ENCODE assay signal across 20 cellular contexts in genomic region chr11:66322732-66323427, GRCh38. TPM values are rescaled to one million over a fixed set of nuclear protein-coding genes. Genes with fewer than 3 reads are reported as not detected.
DNase-seq lines count a peak whose midpoint lies in the region; ATAC-seq, FAIRE-seq and TF ChIP-seq lines count a peak whose summit lies in the region.
"Had no signal": no experiment of that assay in that cellular context is flagged by ENCODE, and none has a peak within 500 bp of the region (broad histone marks: within the 10 kb centered on the region; RNA-seq: fewer than 3 reads in every experiment).

No MANE protein-coding gene starts in this region.

- peaks cover 51 to 66% (median 52%) of the 10 kb centered on the region in 3 donors for H3K4me1 Mint-ChIP-seq in CD8-positive, alpha-beta memory T cell

- POLR2A ChIA-PET in CD8-positive, alpha-beta memory T cell (lab: Charles Lee): interaction anchor here (1.9 kb wide), 1 partner anchor 11 kb away, joined by 11 read pairs; no protein-coding TSS in a partner anchor
- POLR2A ChIA-PET in K562 (lab: Yijun Ruan, JAX): interaction anchor here (0.7 to 1.4 kb wide), 2 partner anchors 10 to 19 kb away, joined by 3 to 9 read pairs; no protein-coding TSS in a partner anchor

- no peaks in the 10 kb centered on the region for H3K79me2 ChIP-seq in K562 (ENCODE audit: control insufficient read depth, insufficient read depth, low read length)

- ATAC-seq in K562 (no peak), gastrocnemius medialis (peak; percentile 33 to 54), GM19023 (IDR thresholded peaks at IDR 0.05; ENCODE audit: unreplicated experiment) (no peak)
- ATAC-seq: esophagus mucosa had no signal

- no peak overlapping the region for H3K9ac ChIP-seq in K562 (ENCODE audit: insufficient read depth in 1 of 2, low read depth in 2 of 2, low read length in 2 of 2)
- H3K9ac ChIP-seq: KMS-11 had no signal

- no peak for DNase-seq in CD8-positive, alpha-beta memory T cell
- DNase-seq in K562 (ENCODE audit: extremely low read depth in 1 of 4, low spot score in 3 of 4) (peak in 1 of 4 experiments; percentile 44), right atrium auricular region (ENCODE audit: low spot score) (peak; percentile 83), gastrocnemius medialis (peak in 1 of 2 donors; percentile 65), HuH-7 (ENCODE audit: low spot score) (no peak), H54 (ENCODE audit: insufficient read length, low spot score) (no peak)
- DNase-seq in central memory CD4-positive, alpha-beta T cell: no peak
- DNase-seq: activated B cell treated with CpG ODN at 0.5 μM for 24 hours; activated CD8-positive, alpha-beta memory T cell treated with anti-CD3 and anti-CD28 coated beads, Interleukin-2, amount 50 U/mL, for 48 hours; CD4-positive, alpha-beta memory T cell; GDM1; NCI-H146; NCI-H510A treated with DMSO at 0.1 percent for 48 hours; PC-9; stimulated activated CD4-positive, alpha-beta T cell treated with anti-CD3 and anti-CD28 coated beads, Interleukin-4, amount 100 ng/mL, for 1 hour had no signal

- H2AFZ ChIP-seq in K562 (ENCODE audit: low read depth, low read length): peak overlapping the region; percentile 87
- H2AFZ ChIP-seq: PC-9 had no signal

- H3K9me3 Mint-ChIP-seq in CD8-positive, alpha-beta memory T cell: peaks cover 0 to 4% (median 0%) of the 10 kb centered on the region in 5 donors
- H3K9me3 Mint-ChIP-seq: activated B cell treated with CpG ODN at 0.5 μM for 24 hours had no signal

- no TSS peak for BruUV-seq in K562 (replicated peaks; lab: Mats Ljungman, UMichigan)

- FAIRE-seq in K562 (lab: Jason Lieb, UNC) (no peak), H54 (lab: Jason Lieb, UNC) (no peak)
- FAIRE-seq: GM18507 had no signal

- no peaks in the 10 kb centered on the region for H3K9me3 ChIP-seq in CD8-positive, alpha-beta memory T cell (ENCODE audit: low read length)
- H3K9me3 ChIP-seq in K562 (replicated peaks; ENCODE audit: control insufficient read depth, insufficient read depth, low read depth, low read length) (no peaks in the 10 kb centered on the region), right atrium auricular region (no peaks in the 10 kb centered on the region), gastrocnemius medialis (no peaks in the 10 kb centered on the region)

- no peaks in the 10 kb centered on the region for H3K36me3 ChIP-seq in CD8-positive, alpha-beta memory T cell (ENCODE audit: insufficient read depth, low read length)
- no peaks in the 10 kb centered on the region for H3K36me3 ChIP-seq in K562 (ENCODE audit: control insufficient read depth, insufficient read depth, low read length)
- H3K36me3 ChIP-seq in right atrium auricular region: no peaks in the 10 kb centered on the region
- no peaks in the 10 kb centered on the region for H3K36me3 ChIP-seq in gastrocnemius medialis

- no peaks in the 10 kb centered on the region for H4K20me1 ChIP-seq in K562 (replicated peaks; ENCODE audit: control insufficient read depth, insufficient read depth, low read length)

- in situ Hi-C loops in K562 (cut with MboI): no loop called here
- in situ Hi-C loops in gastrocnemius medialis (cut with MboI; ENCODE audit: low sequenced_read_pairs in 4 of 4): no loop called here

- no peak overlapping the region for H3K4me2 ChIP-seq in K562 (ENCODE audit: insufficient read depth, low read length)
- H3K4me2 ChIP-seq: KMS-11, PC-9 had no signal

- H3K4me3 ChIP-seq in CD8-positive, alpha-beta memory T cell (ENCODE audit: low read length): no peak overlapping the region
- H3K4me3 ChIP-seq in K562 (no peak overlapping the region), right atrium auricular region (no peak overlapping the region), gastrocnemius medialis (no peak overlapping the region)
- H3K4me3 ChIP-seq: PC-9 had no signal

- CTCF ChIA-PET in CD8-positive, alpha-beta memory T cell (lab: Charles Lee): interaction anchor here (1.0 to 1.6 kb wide), 2 partner anchors 12 to 116 kb away, joined by 4 to 9 read pairs; partner anchors contain the start of gene MRPL11
- CTCF ChIA-PET in K562 (lab: Yijun Ruan, JAX; ENCODE audit: low intra/inter-chr PET ratio): interaction anchor here (0.7 to 1.5 kb wide), 2 partner anchors 11 to 100 kb away, joined by 8 to 16 read pairs; no protein-coding TSS in a partner anchor

- TF ChIP-seq POLR2A in K562 (conservative IDR thresholded peaks at IDR 0.05) (no peak), gastrocnemius medialis (IDR thresholded peaks at IDR 0.05) (no peak), H54 (IDR thresholded peaks at IDR 0.05; ENCODE audit: low read depth, low read length) (no peak)

- H3K9me1 ChIP-seq in K562 (ENCODE audit: control insufficient read depth, insufficient read depth, low read length): peaks cover 4% of the 10 kb centered on the region

- no peak for TF ChIP-seq RAD21 in K562 (CRISPR knock-in tag; conservative IDR thresholded peaks at IDR 0.05 in 1 of 2, IDR thresholded peaks at IDR 0.05 in 1 of 2)

- no peak overlapping the region for H3K4me3 Mint-ChIP-seq in CD8-positive, alpha-beta memory T cell
- H3K4me3 Mint-ChIP-seq: activated B cell treated with CpG ODN at 0.5 μM for 24 hours; CD4-positive, alpha-beta memory T cell had no signal

- no peaks in the 10 kb centered on the region for H3K36me3 Mint-ChIP-seq in CD8-positive, alpha-beta memory T cell
- H3K36me3 Mint-ChIP-seq: CD4-positive, alpha-beta memory T cell had no signal

- peaks cover 0 to 2% of the 10 kb centered on the region in 2 donors for H3K27me3 Mint-ChIP-seq in CD8-positive, alpha-beta memory T cell
- H3K27me3 Mint-ChIP-seq: activated B cell treated with CpG ODN at 0.5 μM for 24 hours; CD4-positive, alpha-beta memory T cell had no signal

- H3K27ac Mint-ChIP-seq in CD8-positive, alpha-beta memory T cell: peak overlapping the region in 5 of 8 donors; percentile 20 to 58 (median 40)
- H3K27ac Mint-ChIP-seq: activated B cell treated with CpG ODN at 0.5 μM for 24 hours had no signal

- WGBS in K562 (ENCODE audit: insufficient coverage, low coverage, missing lambda C conversion rate): 33% methylated on average over 7 of the region's 11 CpGs

- H3K27me3 ChIP-seq in CD8-positive, alpha-beta memory T cell (ENCODE audit: insufficient read depth, low read length, poor library complexity, severe bottlenecking): no peaks in the 10 kb centered on the region
- H3K27me3 ChIP-seq in K562 (ENCODE audit: control insufficient read depth in 2 of 2, insufficient read depth in 2 of 2, low read length in 2 of 2) (no peaks in the 10 kb centered on the region), right atrium auricular region (no peaks in the 10 kb centered on the region), gastrocnemius medialis (no peaks in the 10 kb centered on the region)

- TF ChIP-seq EP300 in K562 (IDR thresholded peaks at IDR 0.05; ENCODE audit: low read length): no peak

- H3K4me1 ChIP-seq in CD8-positive, alpha-beta memory T cell (ENCODE audit: insufficient read depth, low read length): peaks cover 49% of the 10 kb centered on the region
- H3K4me1 ChIP-seq in K562 (replicated peaks in 1 of 2; ENCODE audit: control insufficient read depth in 2 of 2, insufficient read depth in 2 of 2, low read length in 2 of 2): peaks cover 3 to 46% of the 10 kb centered on the region in 2 experiments; a peak in 3 of 5 replicates
- peaks cover 4 to 36% of the 10 kb centered on the region in 2 donors for H3K4me1 ChIP-seq in right atrium auricular region
- peaks cover 6 to 20% of the 10 kb centered on the region in 2 donors for H3K4me1 ChIP-seq in gastrocnemius medialis

- TF ChIP-seq CTCF in K562 (IDR thresholded peaks at IDR 0.05 in 2 of 3, conservative IDR thresholded peaks at IDR 0.05 in 1 of 3; ENCODE audit: insufficient read depth in 2 of 3, low read depth in 1 of 3, low read length in 3 of 3) (no peak), right atrium auricular region (IDR thresholded peaks at IDR 0.05) (no peak), gastrocnemius medialis (IDR thresholded peaks at IDR 0.05 in 4 of 5, conservative IDR thresholded peaks at IDR 0.05 in 1 of 5) (no peak)

- intact Hi-C loops in K562 (cut with micrococcal nuclease): no loop called here
- intact Hi-C loops in gastrocnemius medialis (cut with DNase I; ENCODE audit: low total_unique reads): no loop called here

- no peak overlapping the region for H3K27ac ChIP-seq in CD8-positive, alpha-beta memory T cell (ENCODE audit: low read depth, low read length)
- H3K27ac ChIP-seq in K562 (ENCODE audit: extremely low read depth, low read depth, low read length): no peak overlapping the region
- peak overlapping the region; percentile 31 to 47 for H3K27ac ChIP-seq in right atrium auricular region
- peak overlapping the region in 1 of 4 donors; percentile 18 for H3K27ac ChIP-seq in gastrocnemius medialis
- H3K27ac ChIP-seq: KMS-11, PC-9 had no signal

RNA-seq across cellular contexts. Expression of gene CD248, which starts 6.0 kb away (rescaled TPM):
- total RNA-seq in CD8-positive, alpha-beta memory T cell: 1 to 10 TPM; 2.9 to 3.1 TPM
- polyA plus RNA-seq in CD8-positive, alpha-beta memory T cell: 18.9 TPM
- not detected in 2 replicates for total RNA-seq in K562 (2011; cell fraction: chromatin; rRNA removed; ENCODE audit: low replicate concordance)
- not detected in 2 replicates for total RNA-seq in K562 (2011; cell fraction: nucleolus; rRNA removed)
- total RNA-seq in K562 (2011; cell fraction: nucleoplasm; rRNA removed): not detected in 2 replicates
- not detected in 2 replicates for total RNA-seq in K562 (2014; rRNA removed)
- total RNA-seq in K562 (2014; rRNA removed; fragmentation: Illumina TruSeq; extraction: Trizol): not detected in 2 replicates
- not detected in 2 replicates for total RNA-seq in K562 (2015; rRNA removed; fragmentation: Illumina TruSeq; extraction: Trizol)
- total RNA-seq in K562 (2021): 0.09 and 0.20 TPM in 2 replicates
- not detected in 2 replicates for polyA plus RNA-seq in K562 (2011; rRNA removed)
- not detected in 2 replicates for polyA plus RNA-seq in K562 (2011; cell fraction: cytosol; rRNA removed)
- polyA plus RNA-seq in K562 (2011; cell fraction: nucleus; rRNA removed): not detected in 2 replicates
- 0.04 TPM in 1 of 2 replicates, not detected in the other for polyA plus RNA-seq in K562 (2012)
- polyA plus RNA-seq in K562 (2014; fragmentation: Illumina TruSeq; extraction: Trizol): not detected in 2 replicates
- not detected for polyA plus RNA-seq in K562 (2014; fragmentation: Nextera tagmentation; extraction: Ambion mirVana)
- polyA plus RNA-seq in K562 (2014; rRNA removed): not detected in 2 replicates
- polyA minus RNA-seq in K562 (2011; rRNA and poly(A)+ RNA removed): not detected in 2 replicates
- not detected in 2 replicates for polyA minus RNA-seq in K562 (2011; cell fraction: cytosol; rRNA and poly(A)+ RNA removed)
- not detected in 2 replicates for polyA minus RNA-seq in K562 (2011; cell fraction: nucleus; rRNA and poly(A)+ RNA removed)
- 10 to 100 TPM in 1 of 2 donors, 1 to 10 TPM in 1; 7.6 to 10.7 TPM for total RNA-seq in right atrium auricular region
- total RNA-seq in gastrocnemius medialis: 1 to 10 TPM in 3 of 4 donors, under 1 TPM in 1; 0.46 to 4.6 (median 2.8) TPM
- total RNA-seq: PC-9, renal cortical epithelial cell had no signal

RNA-seq across cellular contexts. Expression of gene RIN1, which starts 13.4 kb away (rescaled TPM):
- 1 to 10 TPM; 1.5 to 1.7 TPM for total RNA-seq in CD8-positive, alpha-beta memory T cell
- polyA plus RNA-seq in CD8-positive, alpha-beta memory T cell: 2.3 TPM
- total RNA-seq in K562 (2011; cell fraction: chromatin; rRNA removed; ENCODE audit: low replicate concordance): 0.74 and 1.8 TPM in 2 replicates
- 0.79 and 1.2 TPM in 2 replicates for total RNA-seq in K562 (2011; cell fraction: nucleolus; rRNA removed)
- total RNA-seq in K562 (2011; cell fraction: nucleoplasm; rRNA removed): 1.1 and 1.2 TPM in 2 replicates
- total RNA-seq in K562 (2014; rRNA removed) (0.73 and 0.90 TPM in 2 replicates), K562 (2014; rRNA removed; fragmentation: Illumina TruSeq; extraction: Trizol) (0.25 TPM in 1 of 2 replicates, not detected in the other), K562 (2015; rRNA removed; fragmentation: Illumina TruSeq; extraction: Trizol) (0.34 and 0.47 TPM in 2 replicates), K562 (2021) (0.40 and 1.2 TPM in 2 replicates), right atrium auricular region (1 to 10 TPM; 1.0 to 5.9 TPM), gastrocnemius medialis (1 to 10 TPM; 1.9 to 9.7 (median 7.0) TPM)
- polyA plus RNA-seq in K562 (2011; rRNA removed) (0.20 and 0.35 TPM in 2 replicates), K562 (2014; fragmentation: Illumina TruSeq; extraction: Trizol) (0.36 and 0.43 TPM in 2 replicates), K562 (2014; fragmentation: Nextera tagmentation; extraction: Ambion mirVana) (under 1 TPM in 1 of 2 experiments, not detected in 1; 0.01 TPM), K562 (2014; rRNA removed) (0.26 and 0.48 TPM in 2 replicates)
- 0.21 and 1.2 TPM in 2 replicates for polyA plus RNA-seq in K562 (2011; cell fraction: cytosol; rRNA removed)
- polyA plus RNA-seq in K562 (2011; cell fraction: nucleus; rRNA removed): 2.0 and 3.7 TPM in 2 replicates
- 0.76 and 1.3 TPM in 2 replicates for polyA plus RNA-seq in K562 (2012)
- polyA minus RNA-seq in K562 (2011; rRNA and poly(A)+ RNA removed): 0.15 TPM in 1 of 2 replicates, not detected in the other
- polyA minus RNA-seq in K562 (2011; cell fraction: cytosol; rRNA and poly(A)+ RNA removed): 0.29 and 1.3 TPM in 2 replicates
- polyA minus RNA-seq in K562 (2011; cell fraction: nucleus; rRNA and poly(A)+ RNA removed): 0.67 and 1.2 TPM in 2 replicates

RNA-seq across cellular contexts. Expression of gene BRMS1, which starts 22.0 kb away (rescaled TPM):
- total RNA-seq in CD8-positive, alpha-beta memory T cell: 10 to 100 TPM; 66.1 to 66.5 TPM
- polyA plus RNA-seq in CD8-positive, alpha-beta memory T cell: 76.4 TPM
- total RNA-seq in K562 (2011; cell fraction: chromatin; rRNA removed; ENCODE audit: low replicate concordance): 15.8 and 32.2 TPM in 2 replicates
- 24.8 and 25.1 TPM in 2 replicates for total RNA-seq in K562 (2011; cell fraction: nucleolus; rRNA removed)
- total RNA-seq in K562 (2011; cell fraction: nucleoplasm; rRNA removed): 14.6 and 20.0 TPM in 2 replicates
- total RNA-seq in K562 (2014; rRNA removed) (76.9 and 78.8 TPM in 2 replicates), K562 (2014; rRNA removed; fragmentation: Illumina TruSeq; extraction: Trizol) (23.2 and 31.8 TPM in 2 replicates), K562 (2015; rRNA removed; fragmentation: Illumina TruSeq; extraction: Trizol) (59.9 and 65.3 TPM in 2 replicates), K562 (2021) (47.4 and 47.6 TPM in 2 replicates), right atrium auricular region (10 to 100 TPM; 19.2 to 33.3 TPM), gastrocnemius medialis (10 to 100 TPM; 40.1 to 73.5 (median 64.8) TPM)
- polyA plus RNA-seq in K562 (2011; rRNA removed) (29.3 and 33.4 TPM in 2 replicates), K562 (2014; fragmentation: Illumina TruSeq; extraction: Trizol) (33.3 and 44.6 TPM in 2 replicates), K562 (2014; fragmentation: Nextera tagmentation; extraction: Ambion mirVana) (1 to 10 TPM; 2.2 to 4.5 TPM), K562 (2014; rRNA removed) (65.5 and 67.8 TPM in 2 replicates)
- 31.7 and 54.1 TPM in 2 replicates for polyA plus RNA-seq in K562 (2011; cell fraction: cytosol; rRNA removed)
- 33.9 and 46.0 TPM in 2 replicates for polyA plus RNA-seq in K562 (2011; cell fraction: nucleus; rRNA removed)
- 41.0 and 43.8 TPM in 2 replicates for polyA plus RNA-seq in K562 (2012)
- 10.6 and 12.7 TPM in 2 replicates for polyA minus RNA-seq in K562 (2011; rRNA and poly(A)+ RNA removed)
- polyA minus RNA-seq in K562 (2011; cell fraction: cytosol; rRNA and poly(A)+ RNA removed): 6.5 and 12.8 TPM in 2 replicates
- polyA minus RNA-seq in K562 (2011; cell fraction: nucleus; rRNA and poly(A)+ RNA removed): 7.0 and 10.6 TPM in 2 replicates

RNA-seq across cellular contexts. Expression of gene B4GAT1, which starts 24.5 kb away (rescaled TPM):
- 10 to 100 TPM; 11.1 to 13.0 TPM for total RNA-seq in CD8-positive, alpha-beta memory T cell
- polyA plus RNA-seq in CD8-positive, alpha-beta memory T cell: 13.3 TPM
- total RNA-seq in K562 (2011; cell fraction: chromatin; rRNA removed; ENCODE audit: low replicate concordance): 2.6 and 5.4 TPM in 2 replicates
- total RNA-seq in K562 (2011; cell fraction: nucleolus; rRNA removed): 9.3 and 11.3 TPM in 2 replicates
- total RNA-seq in K562 (2011; cell fraction: nucleoplasm; rRNA removed): 6.2 and 6.6 TPM in 2 replicates
- total RNA-seq in K562 (2014; rRNA removed): 9.5 and 11.7 TPM in 2 replicates
- 3.7 TPM in 2 replicates for total RNA-seq in K562 (2014; rRNA removed; fragmentation: Illumina TruSeq; extraction: Trizol)
- 6.6 and 7.4 TPM in 2 replicates for total RNA-seq in K562 (2015; rRNA removed; fragmentation: Illumina TruSeq; extraction: Trizol)
- total RNA-seq in K562 (2021): 8.6 and 8.7 TPM in 2 replicates
- polyA plus RNA-seq in K562 (2011; rRNA removed): 3.4 and 4.6 TPM in 2 replicates
- 4.2 and 7.4 TPM in 2 replicates for polyA plus RNA-seq in K562 (2011; cell fraction: cytosol; rRNA removed)
- polyA plus RNA-seq in K562 (2011; cell fraction: nucleus; rRNA removed): 3.3 and 3.4 TPM in 2 replicates
- 11.4 and 15.9 TPM in 2 replicates for polyA plus RNA-seq in K562 (2012)
- polyA plus RNA-seq in K562 (2014; fragmentation: Illumina TruSeq; extraction: Trizol): 3.8 and 5.6 TPM in 2 replicates
- polyA plus RNA-seq in K562 (2014; fragmentation: Nextera tagmentation; extraction: Ambion mirVana): 1 to 10 TPM in 1 of 2 experiments, under 1 TPM in 1; 0.86 to 1.2 TPM
- polyA plus RNA-seq in K562 (2014; rRNA removed): 5.7 and 6.8 TPM in 2 replicates
- 2.1 and 3.4 TPM in 2 replicates for polyA minus RNA-seq in K562 (2011; rRNA and poly(A)+ RNA removed)
- 3.1 and 4.9 TPM in 2 replicates for polyA minus RNA-seq in K562 (2011; cell fraction: cytosol; rRNA and poly(A)+ RNA removed)
- 1.5 and 2.1 TPM in 2 replicates for polyA minus RNA-seq in K562 (2011; cell fraction: nucleus; rRNA and poly(A)+ RNA removed)
- total RNA-seq in right atrium auricular region: 10 to 100 TPM; 61.1 to 64.3 TPM
- 10 to 100 TPM; 30.3 to 59.7 (median 40.4) TPM for total RNA-seq in gastrocnemius medialis

RNA-seq across cellular contexts. Expression of gene TMEM151A, which starts 31.2 kb away (rescaled TPM):
- not detected for total RNA-seq in CD8-positive, alpha-beta memory T cell
- not detected for polyA plus RNA-seq in CD8-positive, alpha-beta memory T cell
- not detected in 2 replicates for total RNA-seq in K562 (2011; cell fraction: chromatin; rRNA removed; ENCODE audit: low replicate concordance)
- not detected in 2 replicates for total RNA-seq in K562 (2011; cell fraction: nucleolus; rRNA removed)
- not detected in 2 replicates for total RNA-seq in K562 (2011; cell fraction: nucleoplasm; rRNA removed)
- not detected in 2 replicates for total RNA-seq in K562 (2014; rRNA removed)
- not detected in 2 replicates for total RNA-seq in K562 (2014; rRNA removed; fragmentation: Illumina TruSeq; extraction: Trizol)
- not detected in 2 replicates for total RNA-seq in K562 (2015; rRNA removed; fragmentation: Illumina TruSeq; extraction: Trizol)
- total RNA-seq in K562 (2021): not detected in 2 replicates
- not detected in 2 replicates for polyA plus RNA-seq in K562 (2011; rRNA removed)
- 0.01 TPM in 1 of 2 replicates, not detected in the other for polyA plus RNA-seq in K562 (2011; cell fraction: cytosol; rRNA removed)
- polyA plus RNA-seq in K562 (2011; cell fraction: nucleus; rRNA removed): not detected in 2 replicates
- not detected in 2 replicates for polyA plus RNA-seq in K562 (2012)
- not detected in 2 replicates for polyA plus RNA-seq in K562 (2014; fragmentation: Illumina TruSeq; extraction: Trizol)
- not detected for polyA plus RNA-seq in K562 (2014; fragmentation: Nextera tagmentation; extraction: Ambion mirVana)
- polyA plus RNA-seq in K562 (2014; rRNA removed): not detected in 2 replicates
- polyA minus RNA-seq in K562 (2011; rRNA and poly(A)+ RNA removed): not detected in 2 replicates
- not detected in 2 replicates for polyA minus RNA-seq in K562 (2011; cell fraction: cytosol; rRNA and poly(A)+ RNA removed)
- polyA minus RNA-seq in K562 (2011; cell fraction: nucleus; rRNA and poly(A)+ RNA removed): 0.13 TPM in 1 of 2 replicates, not detected in the other
- 1 to 10 TPM; 1.4 to 5.5 TPM for total RNA-seq in right atrium auricular region
- total RNA-seq in gastrocnemius medialis: not detected
- total RNA-seq: activated B cell treated with CpG ODN at 0.5 μM for 24 hours; CD4-positive, alpha-beta memory T cell; esophagus mucosa had no signal
- polyA plus RNA-seq: CD4-positive, alpha-beta memory T cell had no signal

Comparison
In these comparisons a context has a peak if more than half of its experiments do, and no peak if none do; other contexts are left out.
1. H3K27ac ChIP-seq: peak in right atrium auricular region (2 of 2); none in CD8-positive, alpha-beta memory T cell (single experiment) and K562 (single experiment).
2. ATAC-seq: peak in gastrocnemius medialis (2 of 2); none in K562 (single experiment) and GM19023 (single experiment).